ENCODE assay signal across 8 cellular contexts in the genomic region with DNA sequence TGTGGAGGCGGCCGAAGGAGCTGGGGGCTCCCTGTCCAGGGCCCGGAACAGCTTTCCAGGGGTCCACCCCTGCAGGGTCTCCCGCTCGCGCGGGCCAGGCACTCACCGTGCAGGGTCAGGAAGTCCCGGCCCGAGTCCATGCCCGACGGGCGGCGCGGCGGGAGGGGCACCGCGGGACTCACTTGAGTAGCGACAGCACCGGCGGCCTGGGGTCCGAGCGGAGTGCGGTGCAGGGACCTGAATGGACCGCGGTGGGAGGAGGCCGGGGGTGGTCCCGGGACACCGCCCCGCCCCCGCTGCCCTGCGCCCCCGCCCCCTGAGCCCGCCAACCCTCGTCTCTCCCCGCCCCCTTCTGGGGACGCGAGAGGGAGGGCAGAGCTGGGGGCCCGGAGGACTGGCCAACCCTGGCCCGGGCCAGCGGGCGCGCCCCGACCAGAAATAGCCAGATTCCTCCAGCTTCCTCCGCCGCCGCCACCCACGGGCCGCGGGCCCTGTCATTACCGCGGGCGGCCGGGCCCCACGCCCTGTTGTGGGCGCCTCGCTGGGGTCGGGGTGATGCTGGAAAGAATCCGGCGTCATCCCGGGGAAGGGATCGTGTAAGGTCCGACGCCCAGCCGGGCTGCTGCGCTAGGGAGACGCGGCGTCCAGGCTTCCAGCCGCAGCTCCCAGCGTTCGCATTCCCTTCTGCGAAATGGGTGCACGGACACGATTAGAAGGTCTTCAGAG. TPM values are rescaled to one million over a fixed set of nuclear protein-coding genes. Genes with fewer than 3 reads are reported as not detected.
DNase-seq lines count a peak whose midpoint lies in the region; ATAC-seq and TF ChIP-seq lines count a peak whose summit lies in the region.

A gene (minus strand): TSS at position 243 of the 726 bp plus-strand sequence. CDS start 103 bp downstream, at position 140.

- no peak within 1 kb of the TSS for H2BK20ac ChIP-seq in IMR-90 (ENCODE audit: low read depth, low read length)

- H3K4me1 Mint-ChIP-seq in activated naive CD8-positive, alpha-beta T cell treated with anti-CD3 and anti-CD28 coated beads for 36 hours, result peaks cover 17% of the 10 kb centered on the region

- H3K18ac ChIP-seq in IMR-90 (ENCODE audit: low read depth, low read length), result peak within 1 kb of the TSS; percentile 89

- H3K36me3 Mint-ChIP-seq in activated naive CD8-positive, alpha-beta T cell treated with anti-CD3 and anti-CD28 coated beads for 36 hours, result no peaks in the 10 kb centered on the region

- peak within 1 kb of the TSS; percentile 97 for H4K5ac ChIP-seq in IMR-90 (ENCODE audit: low read depth, low read length)

- peaks cover 1% of the 10 kb centered on the region; the same call in 1 of the 2 replicates for H3K9me1 ChIP-seq in IMR-90 (ENCODE audit: insufficient read depth, low read length)

- H3K14ac ChIP-seq in IMR-90 (replicated peaks; ENCODE audit: low read depth, low read length), result peak within 1 kb of the TSS; percentile 72

- no peaks in the 10 kb centered on the region for H3K9me3 ChIP-seq in IMR-90 (ENCODE audit: control insufficient read depth, insufficient read depth, low read length)
- H3K9me3 ChIP-seq in neural cell (ENCODE audit: low read length), result no peaks in the 10 kb centered on the region

- H3K36me3 ChIP-seq in ACC112 (ENCODE audit: insufficient read depth, low read length) (no peaks in the 10 kb centered on the region), IMR-90 (ENCODE audit: control insufficient read depth, insufficient read depth, low read length) (no peaks in the 10 kb centered on the region), neural cell (ENCODE audit: insufficient read depth, low read length) (no peaks in the 10 kb centered on the region)

- in situ Hi-C loops in IMR-90 (cut with MboI; ENCODE audit: low sequenced_read_pairs), result no loop called here

- H3K4me3 Mint-ChIP-seq in activated naive CD8-positive, alpha-beta T cell treated with anti-CD3 and anti-CD28 coated beads for 36 hours, result peak within 1 kb of the TSS; percentile 15

- H3K79me2 ChIP-seq in ACC112 (ENCODE audit: control insufficient read depth, insufficient read depth, low read length, unreplicated experiment) (no peaks in the 10 kb centered on the region), neural cell (replicated peaks; ENCODE audit: insufficient read depth, low read length) (no peaks in the 10 kb centered on the region)

- H3F3A ChIP-seq in neural cell (ENCODE audit: insufficient read depth, low read length, poor library complexity, severe bottlenecking), result no peaks in the 10 kb centered on the region

- intact Hi-C loops in IMR-90 (cut with micrococcal nuclease), result no loop called here

- peaks cover 40% of the 10 kb centered on the region for H3K27me3 Mint-ChIP-seq in activated naive CD8-positive, alpha-beta T cell treated with anti-CD3 and anti-CD28 coated beads for 36 hours

- no peaks in the 10 kb centered on the region for H3K9me2 ChIP-seq in neural cell (ENCODE audit: insufficient read depth, low read length)

- H2AK5ac ChIP-seq in IMR-90 (ENCODE audit: low read depth, low read length), result peak within 1 kb of the TSS; percentile 76

- peak within 1 kb of the TSS; percentile 73 for H4K91ac ChIP-seq in IMR-90 (ENCODE audit: insufficient read depth, low read depth, low read length)

- H3K79me1 ChIP-seq in IMR-90 (ENCODE audit: low read depth in 1 of 2, low read length in 2 of 2), result peaks cover 3 to 10% of the 10 kb centered on the region in 2 experiments; a peak in 1 of 4 replicates

- peak within 1 kb of the TSS; percentile 49; the same call in 1 of the 2 replicates for H2BK120ac ChIP-seq in IMR-90 (ENCODE audit: low read depth, low read length)

- CTCF ChIA-PET in IMR-90 (lab: Yijun Ruan, JAX), result no interaction called here

- H3K9me3 Mint-ChIP-seq in activated naive CD8-positive, alpha-beta T cell treated with anti-CD3 and anti-CD28 coated beads for 36 hours, result no peaks in the 10 kb centered on the region

- no TSS peak for BruUV-seq in IMR-90 (replicated peaks; lab: Mats Ljungman, UMichigan)

- TF ChIP-seq CTCF in IMR-90 (conservative IDR thresholded peaks at IDR 0.05; ENCODE audit: low read depth, low read length), result no peak
- TF ChIP-seq CTCF in neural cell (IDR thresholded peaks at IDR 0.05; ENCODE audit: poor library complexity, severe bottlenecking), result no peak

- H3K27me3 ChIP-seq in ACC112 (ENCODE audit: insufficient read depth, low read length), result no peaks in the 10 kb centered on the region
- no peaks in the 10 kb centered on the region for H3K27me3 ChIP-seq in IMR-90 (ENCODE audit: control insufficient read depth, insufficient read depth, low read length)
- peaks cover 24% of the 10 kb centered on the region for H3K27me3 ChIP-seq in neural cell (ENCODE audit: insufficient read depth, low read depth, low read length)

- H2AFZ ChIP-seq in ACC112 (ENCODE audit: low read length, unreplicated experiment), result peak within 1 kb of the TSS; percentile 55
- peak within 1 kb of the TSS; percentile 97 for H2AFZ ChIP-seq in IMR-90 (replicated peaks; ENCODE audit: low read length, poor library complexity)
- H2AFZ ChIP-seq in neural cell (ENCODE audit: low read depth, low read length), result no peak within 1 kb of the TSS

- H3K4ac ChIP-seq in IMR-90 (ENCODE audit: low read depth, low read length), result peak within 1 kb of the TSS; percentile 94

- dilution Hi-C loops in IMR-90 (cut with HindIII; ENCODE audit: low sequenced_read_pairs, unreplicated experiment), result no loop called here

- POLR2A ChIA-PET in IMR-90 (lab: Charles Lee; ENCODE audit: unreplicated experiment), result interaction anchor here (0.6 kb wide), 1 partner anchor 10 kb away, joined by 5 read pairs; no protein-coding TSS in a partner anchor

- DNase-seq in IMR-90, result no peak
- peak; percentile 36 for DNase-seq in activated naive CD8-positive, alpha-beta T cell treated with anti-CD3 and anti-CD28 coated beads for 36 hours
- no peak for DNase-seq in glomerular endothelial cell (ENCODE audit: extremely low read depth, low read depth, low spot score)
- no peak for DNase-seq in GF-D8 (lab: John Stamatoyannopoulos, UW)
- no peak for DNase-seq in NCI-H1694 treated with DMSO at 0.1 percent for 48 hours (lab: John Stamatoyannopoulos, UW)

- H4K20me1 ChIP-seq in IMR-90 (ENCODE audit: insufficient read depth, low read length) (no peaks in the 10 kb centered on the region; the same call in 1 of the 2 replicates), neural cell (ENCODE audit: insufficient read depth) (no peaks in the 10 kb centered on the region)

- TF ChIP-seq EP300 in neural cell (conservative IDR thresholded peaks at IDR 0.05; ENCODE audit: poor library complexity, severe bottlenecking), result no peak

- TF ChIP-seq POLR2A in IMR-90 (IDR thresholded peaks at IDR 0.05; ENCODE audit: low read depth, low read length), result no peak

- H3K9ac ChIP-seq in IMR-90 (ENCODE audit: low read depth, low read length), result peak within 1 kb of the TSS; percentile 15
- peak within 1 kb of the TSS; percentile 29 for H3K9ac ChIP-seq in neural cell (ENCODE audit: low read length)

- H2BK15ac ChIP-seq in IMR-90 (ENCODE audit: low read depth, low read length), result no peak within 1 kb of the TSS

- no peak within 1 kb of the TSS for H2BK5ac ChIP-seq in IMR-90 (ENCODE audit: low read depth, low read length, poor library complexity, severe bottlenecking)

- H4K8ac ChIP-seq in IMR-90 (ENCODE audit: low read depth in 2 of 2, low read length in 2 of 2), result peak within 1 kb of the TSS; percentile 49 to 92; a peak in 3 of 4 replicates

- H3K23ac ChIP-seq in IMR-90 (ENCODE audit: low read depth, low read length), result peak within 1 kb of the TSS; percentile 75

- H3K27ac Mint-ChIP-seq in activated naive CD8-positive, alpha-beta T cell treated with anti-CD3 and anti-CD28 coated beads for 36 hours, result no peak within 1 kb of the TSS

- ATAC-seq in IMR-90 (ENCODE audit: low read depth) (peak; percentile 46), GM19035 (IDR thresholded peaks at IDR 0.05; ENCODE audit: unreplicated experiment) (no peak)

- H3K4me1 ChIP-seq in ACC112 (ENCODE audit: control insufficient read depth, insufficient read depth, low read length, unreplicated experiment) (peaks cover 31% of the 10 kb centered on the region), IMR-90 (ENCODE audit: control insufficient read depth, insufficient read depth, low read length) (peaks cover 9% of the 10 kb centered on the region)

- H3K4me3 ChIP-seq in ACC112 (ENCODE audit: low read depth, low read length) (peak within 1 kb of the TSS; percentile 80), IMR-90 (ENCODE audit: insufficient read depth, low read depth, low read length) (peak within 1 kb of the TSS; percentile 60), neural cell (ENCODE audit: low read length) (peak within 1 kb of the TSS; percentile 61)

- H3K56ac ChIP-seq in IMR-90 (ENCODE audit: extremely low read depth, insufficient read depth, low read length), result no peak within 1 kb of the TSS

- H3K4me2 ChIP-seq in IMR-90 (ENCODE audit: low read depth, low read length) (peak within 1 kb of the TSS; percentile 99), neural cell (ENCODE audit: low read length) (no peak within 1 kb of the TSS)

- TF ChIP-seq RAD21 in IMR-90 (IDR thresholded peaks at IDR 0.05; ENCODE audit: low read length) (no peak), neural cell (conservative IDR thresholded peaks at IDR 0.05) (no peak)

- peak within 1 kb of the TSS; percentile 96 for H2AK9ac ChIP-seq in IMR-90 (replicated peaks; ENCODE audit: low read depth, low read length, poor library complexity)

- H3K27ac ChIP-seq in ACC112 (ENCODE audit: low read depth, low read length) (peak within 1 kb of the TSS; percentile 65; the same call in 1 of the 2 replicates), IMR-90 (ENCODE audit: insufficient read depth, low read length) (peak within 1 kb of the TSS; percentile 3; the same call in 1 of the 2 replicates), neural cell (ENCODE audit: low read length) (no peak within 1 kb of the TSS)

- 5% methylated on average over 9 of the region's 75 CpGs; no CpG with 5 or more reads in 1 of the 2 experiments for WGBS in IMR-90 (ENCODE audit: extremely low coverage in 2 of 2, insufficient read length in 1 of 2), 2 experiments

TF ChIP-seq in IMR-90, 13 proteins besides CTCF, POLR2A, EP300 and RAD21:
- TF ChIP-seq RCOR1 (IDR thresholded peaks at IDR 0.05; ENCODE audit: insufficient replicate concordance, low read length) (peak; percentile 90), CEBPB (IDR thresholded peaks at IDR 0.05; ENCODE audit: low read depth, low read length) (no peak)

TF ChIP-seq in neural cell, 6 proteins besides CTCF, POLR2A, EP300 and RAD21 (continues in another document):
- no peak for TF ChIP-seq SMC3 (conservative IDR thresholded peaks at IDR 0.05; ENCODE audit: poor library complexity)
- no peak for TF ChIP-seq POLR2AphosphoS5 (IDR thresholded peaks at IDR 0.05)

RNA-seq across cellular contexts. Expression of the gene that starts here (rescaled TPM):
- total RNA-seq in IMR-90 (2012; rRNA removed), result 15.0 and 16.3 TPM in 2 replicates
- 13.2 and 14.9 TPM in 2 replicates for polyA plus RNA-seq in IMR-90 (2012; rRNA removed)
- 7.0 and 12.3 TPM in 2 replicates for polyA plus RNA-seq in IMR-90 (2012; cell fraction: cytosol; rRNA removed)
- 21.6 and 50.5 TPM in 2 replicates for polyA plus RNA-seq in IMR-90 (2012; cell fraction: nucleus; rRNA removed; ENCODE audit: low replicate concordance)
- total RNA-seq in activated naive CD8-positive, alpha-beta T cell treated with anti-CD3 and anti-CD28 coated beads for 36 hours, result 1 to 10 TPM; 5.7 to 9.1 TPM
- total RNA-seq in glomerular endothelial cell, result 13.0 and 16.6 TPM in 2 replicates
- 4.6 and 7.6 TPM in 2 replicates for polyA plus RNA-seq in neural cell
- 1.2 and 1.6 TPM in 2 replicates for polyA minus RNA-seq in neural cell
